ENCODE assay signal across 8 cellular contexts in genomic region chr5:176365663-176366574, GRCh38. TPM values are rescaled to one million over a fixed set of nuclear protein-coding genes. Genes with fewer than 3 reads are reported as not detected.
DNase-seq lines count a peak whose midpoint lies in the region; ATAC-seq and TF ChIP-seq lines count a peak whose summit lies in the region.

No MANE protein-coding gene starts in this region.

- H4K91ac ChIP-seq in H9 (ENCODE audit: insufficient read length, low read depth, low read length), result no peak overlapping the region

- H3K27me3 Mint-ChIP-seq in CD8-positive, alpha-beta T cell (ENCODE audit: low read depth), result no peaks in the 10 kb centered on the region
- H3K27me3 Mint-ChIP-seq in H9 (ENCODE audit: low read depth), result peaks cover 55% of the 10 kb centered on the region
- peaks cover 42% of the 10 kb centered on the region for H3K27me3 Mint-ChIP-seq in dendritic cell treated with granulocyte-macrophage colony-stimulating factor and Interleukin-4, amounts not matched to agents 40 ng/mL and 50 ng/mL, for 4 days

- DNase-seq in CD8-positive, alpha-beta T cell, result peak in 2 of 7 experiments; percentile 15 to 24
- DNase-seq in H9 (peak; percentile 59), right lobe of liver (peak in 2 of 3 donors; percentile 57 to 67), NCI-H1436 treated with DMSO at 0.1 percent for 48 hours (lab: John Stamatoyannopoulos, UW) (no peak)
- peak; percentile 53 for DNase-seq in stimulated activated CD8-positive, alpha-beta memory T cell treated with anti-CD3 and anti-CD28 coated beads, Interleukin-4, amount 100 ng/mL, for 48 hours

- no peaks in the 10 kb centered on the region for H3K79me2 ChIP-seq in H9 (ENCODE audit: insufficient read depth, low read length)

- peak overlapping the region; percentile 73 for H3K14ac ChIP-seq in H9 (ENCODE audit: insufficient read depth, low read length)

- no peak overlapping the region for H3K18ac ChIP-seq in H9 (ENCODE audit: insufficient read length, low read depth, low read length)

- no peak overlapping the region for H2BK5ac ChIP-seq in H9 (ENCODE audit: insufficient read length, low read length)

- H3K27ac Mint-ChIP-seq in CD8-positive, alpha-beta T cell, result no peak overlapping the region
- no peak overlapping the region for H3K27ac Mint-ChIP-seq in H9
- no peak overlapping the region for H3K27ac Mint-ChIP-seq in dendritic cell treated with granulocyte-macrophage colony-stimulating factor and Interleukin-4, amounts not matched to agents 40 ng/mL and 50 ng/mL, for 4 days

- POLR2A ChIA-PET in CD8-positive, alpha-beta T cell (lab: Charles Lee), result no interaction called here

- no peaks in the 10 kb centered on the region for H3K9me3 ChIP-seq in CD8-positive, alpha-beta T cell (ENCODE audit: low read length)
- H3K9me3 ChIP-seq in H9 (ENCODE audit: control insufficient read depth, low read depth, low read length) (no peaks in the 10 kb centered on the region), right lobe of liver (no peaks in the 10 kb centered on the region)

- H2AK5ac ChIP-seq in H9 (ENCODE audit: insufficient read length, low read length), result no peak overlapping the region

- no peak overlapping the region for H3K23ac ChIP-seq in H9 (ENCODE audit: insufficient read length, low read depth, low read length)

- H2AFZ ChIP-seq in H9 (ENCODE audit: low read length), result no peak overlapping the region

- no peak overlapping the region for H3K56ac ChIP-seq in H9 (ENCODE audit: insufficient read length, low read depth, low read length)

- ATAC-seq in CD8-positive, alpha-beta T cell, result no peak
- peak; percentile 56 for ATAC-seq in SK-N-SH treated with all-trans-retinoic acid at 6 μM for 48 hours
- peak in 2 of 4 donors; percentile 2 to 4 for ATAC-seq in right lobe of liver
- ATAC-seq in GM21576 (IDR thresholded peaks at IDR 0.05; ENCODE audit: unreplicated experiment), result no peak

- H3K27me3 ChIP-seq in CD8-positive, alpha-beta T cell (ENCODE audit: insufficient read depth, low read length), result no peaks in the 10 kb centered on the region
- H3K27me3 ChIP-seq in H9 (ENCODE audit: insufficient read depth, low read length) (peaks cover 11% of the 10 kb centered on the region; the same call in 1 of the 2 replicates), right lobe of liver (no peaks in the 10 kb centered on the region)

- H3K36me3 Mint-ChIP-seq in CD8-positive, alpha-beta T cell, result peaks cover 36% of the 10 kb centered on the region
- H3K36me3 Mint-ChIP-seq in H9 (ENCODE audit: insufficient read depth in 1 of 3, low read depth in 3 of 3), result peaks cover 9 to 22% (median 12%) of the 10 kb centered on the region in 3 experiments
- peaks cover 45% of the 10 kb centered on the region for H3K36me3 Mint-ChIP-seq in dendritic cell treated with granulocyte-macrophage colony-stimulating factor and Interleukin-4, amounts not matched to agents 40 ng/mL and 50 ng/mL, for 4 days (ENCODE audit: low read depth)

- H3K36me3 ChIP-seq in CD8-positive, alpha-beta T cell (ENCODE audit: insufficient read depth, low read length), result no peaks in the 10 kb centered on the region
- H3K36me3 ChIP-seq in right lobe of liver, result no peaks in the 10 kb centered on the region

- peak overlapping the region; percentile 76 for H3K4me3 Mint-ChIP-seq in CD8-positive, alpha-beta T cell
- H3K4me3 Mint-ChIP-seq in H9, result peak overlapping the region; percentile 64 to 82
- peak overlapping the region; percentile 75 for H3K4me3 Mint-ChIP-seq in dendritic cell treated with granulocyte-macrophage colony-stimulating factor and Interleukin-4, amounts not matched to agents 40 ng/mL and 50 ng/mL, for 4 days

- no CpG with 5 or more reads among the region's 95 CpGs for WGBS in H9 (ENCODE audit: extremely low coverage, insufficient read length, low lambda C conversion rate)
- WGBS in right lobe of liver (ENCODE audit: insufficient coverage, low coverage, low lambda C conversion rate, missing lambda C conversion rate), result no CpG with 5 or more reads among the region's 95 CpGs

- H3K9me3 Mint-ChIP-seq in CD8-positive, alpha-beta T cell, result no peaks in the 10 kb centered on the region
- no peaks in the 10 kb centered on the region for H3K9me3 Mint-ChIP-seq in H9
- no peaks in the 10 kb centered on the region for H3K9me3 Mint-ChIP-seq in dendritic cell treated with granulocyte-macrophage colony-stimulating factor and Interleukin-4, amounts not matched to agents 40 ng/mL and 50 ng/mL, for 4 days

- peaks cover 20% of the 10 kb centered on the region for H3K23me2 ChIP-seq in H9 (ENCODE audit: insufficient read length, low read depth, low read length, poor library complexity, severe bottlenecking)

- H2BK15ac ChIP-seq in H9 (ENCODE audit: low read depth, low read length), result no peak overlapping the region

- no peak overlapping the region for H3T11ph ChIP-seq in H9 (ENCODE audit: low read length)

- intact Hi-C loops in CD8-positive, alpha-beta T cell (cut with DNase I, micrococcal nuclease), result loop anchor here (1.0 kb wide), 2 partner anchors 22 to 171 kb away; partner anchors contain the start of genes HIGD2A (in 2 of the 2), NOP16 (in 2 of the 2) and RNF44 (in 1 of the 2)
- intact Hi-C loops in dendritic cell treated with granulocyte-macrophage colony-stimulating factor and Interleukin-4, amounts not matched to agents 40 ng/mL and 50 ng/mL, for 4 days (cut with micrococcal nuclease), result loop anchor here (1.0 kb wide), 1 partner anchor 22 kb away; the partner anchor contains the start of genes HIGD2A and NOP16
- intact Hi-C loops in right lobe of liver (cut with DNase I), result no loop called here

- no peak overlapping the region for H3K4ac ChIP-seq in H9 (ENCODE audit: low read depth, low read length)

- peaks cover 25% of the 10 kb centered on the region for H3K4me1 Mint-ChIP-seq in CD8-positive, alpha-beta T cell (ENCODE audit: low read depth)
- peaks cover 10 to 12% of the 10 kb centered on the region in 2 experiments for H3K4me1 Mint-ChIP-seq in H9
- H3K4me1 Mint-ChIP-seq in dendritic cell treated with granulocyte-macrophage colony-stimulating factor and Interleukin-4, amounts not matched to agents 40 ng/mL and 50 ng/mL, for 4 days (ENCODE audit: low read depth), result peaks cover 24% of the 10 kb centered on the region

- no peak for TF ChIP-seq CTCF in CD8-positive, alpha-beta T cell (IDR thresholded peaks at IDR 0.05)
- TF ChIP-seq CTCF in H9 (conservative IDR thresholded peaks at IDR 0.05) (no peak), right lobe of liver (IDR thresholded peaks at IDR 0.05) (no peak)

- H3K4me3 ChIP-seq in CD8-positive, alpha-beta T cell (ENCODE audit: low read depth, low read length), result peak overlapping the region; percentile 43
- peak overlapping the region; percentile 69 to 78 (median 74) for H3K4me3 ChIP-seq in right lobe of liver

- H3K27ac ChIP-seq in CD8-positive, alpha-beta T cell (ENCODE audit: low read depth, low read length), result peak overlapping the region; percentile 11
- no peak overlapping the region for H3K27ac ChIP-seq in H9 (ENCODE audit: insufficient read length, low read depth, low read length)
- H3K27ac ChIP-seq in right lobe of liver, result peak overlapping the region in 1 of 3 donors; percentile 5

- no peak overlapping the region for H4K5ac ChIP-seq in H9 (ENCODE audit: insufficient read length, low read depth, low read length)

- H4K8ac ChIP-seq in H9 (replicated peaks; ENCODE audit: insufficient read length, low read depth, low read length), result no peak overlapping the region

- no peak overlapping the region for H2BK120ac ChIP-seq in H9 (ENCODE audit: low read depth, low read length, poor library complexity, severe bottlenecking)

- peak overlapping the region; percentile 79 for H3K4me2 ChIP-seq in H9 (ENCODE audit: insufficient read depth, insufficient read length, low read length)

- no peak overlapping the region for H2BK20ac ChIP-seq in H9 (ENCODE audit: low read depth, low read length, poor library complexity, severe bottlenecking)

- no peaks in the 10 kb centered on the region for H4K20me1 ChIP-seq in H9 (ENCODE audit: control insufficient read depth, insufficient read depth, insufficient read length)

- no peak for TF ChIP-seq POLR2A in right lobe of liver (IDR thresholded peaks at IDR 0.05)

- H3K9ac ChIP-seq in H9 (ENCODE audit: extremely low read depth, insufficient read length, low read length), result peak overlapping the region; percentile 56

- CTCF ChIA-PET in CD8-positive, alpha-beta T cell (lab: Charles Lee), result no interaction called here

- H3K79me1 ChIP-seq in H9 (ENCODE audit: insufficient read depth, low read depth, low read length, poor library complexity, severe bottlenecking), result no peaks in the 10 kb centered on the region

- H3K4me1 ChIP-seq in CD8-positive, alpha-beta T cell (ENCODE audit: insufficient read depth, low read length), result peaks cover 16% of the 10 kb centered on the region
- H3K4me1 ChIP-seq in H9 (ENCODE audit: insufficient read depth, low read length) (no peaks in the 10 kb centered on the region), right lobe of liver (peaks cover 0 to 6% (median 0%) of the 10 kb centered on the region in 4 donors)

- no peak overlapping the region for H2BK12ac ChIP-seq in H9 (ENCODE audit: insufficient read length, low read depth, low read length)

TF ChIP-seq in SK-N-SH treated with all-trans-retinoic acid at 6 μM for 48 hours, 23 proteins besides CTCF, POLR2A, EP300 and RAD21 (continues in another document):
- TF ChIP-seq SNAI2 (CRISPR knock-in tag; IDR thresholded peaks at IDR 0.05), result no peak
- no peak for TF ChIP-seq GLIS3 (CRISPR knock-in tag; IDR thresholded peaks at IDR 0.05)
- no peak for TF ChIP-seq PPARA (CRISPR knock-in tag; IDR thresholded peaks at IDR 0.05; ENCODE audit: borderline replicate concordance)
- TF ChIP-seq RARB (CRISPR knock-in tag; IDR thresholded peaks at IDR 0.05), result no peak
- TF ChIP-seq OSR1 (CRISPR knock-in tag; IDR thresholded peaks at IDR 0.05), result no peak

RNA-seq across cellular contexts. Expression of gene ARL10, which starts 0.6 kb away (rescaled TPM):
- total RNA-seq in CD8-positive, alpha-beta T cell, result 1 to 10 TPM; 2.8 to 4.1 TPM
- total RNA-seq in H9 (2021) (7.9 and 9.6 TPM in 2 replicates), right lobe of liver (1 to 10 TPM in 5 of 6 experiments, under 1 TPM in 1; 0.93 to 2.4 (median 1.1) TPM)

RNA-seq across cellular contexts. Expression of gene KIAA1191, which starts 4.4 kb away (rescaled TPM):
- 10 to 100 TPM; 78.2 to 85.1 TPM for total RNA-seq in CD8-positive, alpha-beta T cell
- total RNA-seq in H9 (2021), result 128 and 136 TPM in 2 replicates
- total RNA-seq in right lobe of liver, result 10 to 100 TPM; 49.7 to 65.0 (median 57.6) TPM

RNA-seq across cellular contexts. Expression of gene NOP16, which starts 22.5 kb away (rescaled TPM):
- 10 to 100 TPM; 21.6 to 24.2 TPM for total RNA-seq in CD8-positive, alpha-beta T cell
- total RNA-seq in H9 (2021) (104 and 114 TPM in 2 replicates), right lobe of liver (10 to 100 TPM; 12.8 to 19.6 (median 17.2) TPM)

RNA-seq across cellular contexts. Expression of gene HIGD2A, which starts 22.6 kb away (rescaled TPM):
- total RNA-seq in CD8-positive, alpha-beta T cell, result 100 to 1,000 TPM; 102 to 106 TPM
- total RNA-seq in H9 (2021), result 92.3 and 92.8 TPM in 2 replicates
- 100 to 1,000 TPM in 2 of 6 experiments, 10 to 100 TPM in 4; 39.0 to 107 (median 56.5) TPM for total RNA-seq in right lobe of liver

RNA-seq across cellular contexts. Expression of gene CLTB, which starts 50.4 kb away (rescaled TPM):
- total RNA-seq in CD8-positive, alpha-beta T cell, result 10 to 100 TPM; 84.3 to 86.6 TPM
- total RNA-seq in H9 (2021) (31.6 and 34.5 TPM in 2 replicates), right lobe of liver (10 to 100 TPM; 28.6 to 73.0 (median 31.3) TPM)

Comparison
In these comparisons a context has a peak if more than half of its experiments do, and no peak if none do; other contexts are left out.
1. intact Hi-C loops: an anchor here in CD8-positive, alpha-beta T cell (1.0 kb wide) and dendritic cell treated with granulocyte-macrophage colony-stimulating factor and Interleukin-4, amounts not matched to agents 40 ng/mL and 50 ng/mL, for 4 days (1.0 kb wide); none called in right lobe of liver.